In the genomic region with DNA sequence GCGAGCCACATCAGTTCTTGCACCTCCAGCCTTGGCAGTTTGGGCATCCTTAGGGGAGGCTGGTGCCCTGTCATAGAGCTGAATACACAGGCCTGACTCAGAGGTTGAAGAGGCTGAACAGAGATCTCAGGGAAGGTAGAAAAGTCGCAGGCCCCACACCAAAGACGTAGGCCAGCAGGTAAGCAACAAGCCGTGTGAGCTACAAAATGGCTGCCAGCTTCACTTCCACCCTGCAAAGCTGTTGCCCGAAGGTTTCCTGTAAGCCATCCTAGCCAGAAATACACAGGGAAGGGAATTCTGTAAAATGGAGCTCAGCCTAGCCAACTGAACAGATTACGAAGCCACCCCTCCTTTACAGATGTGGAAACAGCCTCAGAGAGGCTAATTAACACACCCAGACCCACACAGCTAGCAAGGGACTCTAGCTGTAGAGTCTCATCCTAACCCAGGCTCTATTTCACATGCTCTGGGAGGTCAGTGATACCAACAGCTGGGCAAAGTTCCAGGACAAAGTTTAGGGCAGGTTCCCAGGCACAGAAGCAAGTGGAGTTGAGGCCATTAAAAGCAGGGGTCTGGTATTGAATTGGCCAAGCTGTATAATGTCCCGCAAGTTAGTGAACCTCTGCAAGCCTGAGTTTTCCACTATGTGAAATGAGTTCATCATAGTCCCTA, we compare ENCODE assay signal across 28 cellular contexts.
"Had no signal": no experiment of that assay in that cellular context is flagged by ENCODE, and none has a peak within 500 bp of the region (broad histone marks: within the 10 kb centered on the region; RNA-seq: fewer than 3 reads in every experiment).

No MANE protein-coding gene starts in this region.

- H3K27ac ChIP-seq: coronary artery, lower lobe of right lung, prostate gland, right atrium auricular region, sigmoid colon, stomach, thyroid gland, vagina had no signal

- ATAC-seq: effector memory CD8-positive, alpha-beta T cell; left colon; left ventricle myocardium superior; lower lobe of right lung; mucosa of descending colon; stimulated activated effector memory CD8-positive, alpha-beta T cell treated with anti-CD3 and anti-CD28 coated beads, Interleukin-12 subunit alpha, Interleukin-12 subunit beta, amount 100 ng/mL, for 72 hours had no signal

- H3K4me1 Mint-ChIP-seq: immature natural killer cell; memory B cell; naive B cell; stimulated activated effector memory CD8-positive, alpha-beta T cell treated with anti-CD3 and anti-CD28 coated beads, Interleukin-12 subunit alpha, Interleukin-12 subunit beta, amount 100 ng/mL, for 72 hours had no signal

- H3K27ac Mint-ChIP-seq: effector memory CD8-positive, alpha-beta T cell; immature natural killer cell; memory B cell; mesothelial cell of epicardium; naive B cell; natural killer cell treated with Interleukin-12 subunit alpha and Interleukin-12 subunit beta and Interleukin-15 and Interleukin-18, amount 100 ng/mL, for 72 hours; stimulated activated effector memory CD8-positive, alpha-beta T cell treated with anti-CD3 and anti-CD28 coated beads, Interleukin-12 subunit alpha, Interleukin-12 subunit beta, amount 100 ng/mL, for 72 hours had no signal

- H3K4me1 ChIP-seq: lower lobe of right lung, prostate gland, right atrium auricular region, sigmoid colon, stomach, thyroid gland, vagina had no signal

- H3K27me3 ChIP-seq: right atrium auricular region, sigmoid colon, stomach, thyroid gland, vagina had no signal

- H3K9me3 ChIP-seq: lower lobe of right lung, mucosa of descending colon, prostate gland, right atrium auricular region, sigmoid colon, stomach, thyroid gland, vagina had no signal

- FAIRE-seq: endometrium, frontal cortex had no signal

- H3K4me3 Mint-ChIP-seq: effector memory CD8-positive, alpha-beta T cell; immature natural killer cell; memory B cell; mesothelial cell of epicardium; naive B cell; natural killer cell treated with Interleukin-12 subunit alpha and Interleukin-12 subunit beta and Interleukin-15 and Interleukin-18, amount 100 ng/mL, for 72 hours; neural crest cell; stimulated activated effector memory CD8-positive, alpha-beta T cell treated with anti-CD3 and anti-CD28 coated beads, Interleukin-12 subunit alpha, Interleukin-12 subunit beta, amount 100 ng/mL, for 72 hours had no signal

- H3K4me3 ChIP-seq: coronary artery, lower lobe of right lung, mucosa of descending colon, prostate gland, right atrium auricular region, sigmoid colon, stomach, thyroid gland, vagina had no signal

- H3K36me3 Mint-ChIP-seq: immature natural killer cell; memory B cell; mesothelial cell of epicardium; naive B cell; natural killer cell treated with Interleukin-12 subunit alpha and Interleukin-12 subunit beta and Interleukin-15 and Interleukin-18, amount 100 ng/mL, for 72 hours; stimulated activated effector memory CD8-positive, alpha-beta T cell treated with anti-CD3 and anti-CD28 coated beads, Interleukin-12 subunit alpha, Interleukin-12 subunit beta, amount 100 ng/mL, for 72 hours had no signal

- H3K9me3 Mint-ChIP-seq: effector memory CD8-positive, alpha-beta T cell; immature natural killer cell; memory B cell; mesothelial cell of epicardium; naive B cell; natural killer cell treated with Interleukin-12 subunit alpha and Interleukin-12 subunit beta and Interleukin-15 and Interleukin-18, amount 100 ng/mL, for 72 hours; neural crest cell; stimulated activated effector memory CD8-positive, alpha-beta T cell treated with anti-CD3 and anti-CD28 coated beads, Interleukin-12 subunit alpha, Interleukin-12 subunit beta, amount 100 ng/mL, for 72 hours had no signal

- DNase-seq: dermis blood vessel endothelial cell; effector memory CD8-positive, alpha-beta T cell; erythroblast; immature natural killer cell; islet precursor cell; kidney glomerular epithelial cell; left colon; left ventricle myocardium superior; lower lobe of right lung; mucosa of descending colon; naive B cell; sigmoid colon; stimulated activated CD4-positive, alpha-beta T cell treated with anti-CD3 and anti-CD28 coated beads, Interleukin-2, amount 100 ng/mL, for 24 hours; stimulated activated CD4-positive, alpha-beta T cell treated with anti-CD3 and anti-CD28 coated beads, Interleukin-4, amount 100 ng/mL, for 24 hours; stimulated activated naive CD4-positive, alpha-beta T cell treated with Interleukin-2 at 50 U/mL for 16 hours; stomach; thyroid gland had no signal

- H3K36me3 ChIP-seq: lower lobe of right lung, prostate gland, right atrium auricular region, sigmoid colon, stomach, thyroid gland, vagina had no signal
